Comparison of ENCODE assay signal across 29 cellular contexts in the genomic region with DNA sequence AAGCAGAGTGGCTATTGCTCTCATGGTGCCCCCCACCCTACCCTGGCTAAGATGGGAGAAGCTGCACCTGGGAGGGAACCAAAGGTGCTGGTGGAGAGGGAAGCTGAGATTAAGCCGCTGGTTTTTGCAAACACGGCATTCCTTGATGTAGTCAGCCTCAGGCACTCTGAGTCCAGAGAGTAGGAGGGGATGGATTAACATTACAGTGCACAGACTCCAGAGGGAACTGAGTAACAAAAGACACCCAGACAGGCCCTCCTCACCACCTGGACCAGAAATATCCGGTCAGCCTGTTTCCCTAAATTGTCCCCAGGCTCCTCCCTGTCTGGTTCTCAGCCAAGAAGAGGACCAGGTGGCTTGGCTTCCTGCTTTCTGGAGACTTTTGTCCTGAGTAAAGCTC. TPM values are rescaled to one million over a fixed set of nuclear protein-coding genes. Genes with fewer than 3 reads are reported as not detected.
DNase-seq lines count a peak whose midpoint lies in the region; ATAC-seq and TF ChIP-seq lines count a peak whose summit lies in the region.
"Had no signal": no experiment of that assay in that cellular context is flagged by ENCODE, and none has a peak within 500 bp of the region (broad histone marks: within the 10 kb centered on the region; RNA-seq: fewer than 3 reads in every experiment).

No MANE protein-coding gene starts in this region.

- no peaks in the 10 kb centered on the region for H3K79me2 ChIP-seq in neural progenitor cell (ENCODE audit: low read depth)

- H3K4me1 ChIP-seq in NT2/D1 (ENCODE audit: insufficient read depth, insufficient read length) (no peaks in the 10 kb centered on the region), neural progenitor cell (peaks cover 2% of the 10 kb centered on the region)
- H3K4me1 ChIP-seq: breast epithelium, psoas muscle had no signal

- H3K36me3 ChIP-seq in NT2/D1 (ENCODE audit: insufficient read depth, insufficient read length, low read length) (no peaks in the 10 kb centered on the region), neural progenitor cell (no peaks in the 10 kb centered on the region)
- H3K36me3 ChIP-seq: breast epithelium had no signal

- peak; percentile 30 to 56 for DNase-seq in NCI-H2081 (lab: John Stamatoyannopoulos, UW)
- no peak for DNase-seq in NCI-H2081 treated with DMSO at 0.1 percent for 48 hours (lab: John Stamatoyannopoulos, UW)
- DNase-seq in NCI-H146 (lab: John Stamatoyannopoulos, UW), result peak; percentile 93
- DNase-seq in NT2/D1 (ENCODE audit: low read depth, low spot score), result peak; percentile 65
- DNase-seq in neural progenitor cell (ENCODE audit: low spot score), result peak; percentile 23
- no peak for DNase-seq in MCF 10A (ENCODE audit: unreplicated experiment)
- DNase-seq: activated CD4-positive, alpha-beta T cell treated with anti-CD3 and anti-CD28 coated beads, Interleukin-2, amount 10 ng/mL, durations not matched to agents 7 days and 5 days; activated naive CD4-positive, alpha-beta T cell treated with anti-CD3 and anti-CD28 coated beads, Interleukin-2, amount 10 ng/mL, durations not matched to agents 7 days and 5 days; activated T-cell treated with anti-CD3 and anti-CD28 coated beads, Interleukin-2, amount 50 U/mL, for 72 hours; amygdala; effector memory CD4-positive, alpha-beta T cell; foreskin melanocyte; immature natural killer cell; mesenchymal stem cell; MM.1S; NCI-H1436; NCI-H446 treated with DMSO at 0.1 percent for 48 hours; psoas muscle had no signal

- TF ChIP-seq CTCF in neural progenitor cell (IDR thresholded peaks at IDR 0.05) (no peak), MCF 10A (IDR thresholded peaks at IDR 0.05; ENCODE audit: unreplicated experiment) (no peak)

- H3K36me3 Mint-ChIP-seq in neural progenitor cell, result no peaks in the 10 kb centered on the region
- H3K36me3 Mint-ChIP-seq in MCF 10A (ENCODE audit: insufficient read depth, unreplicated experiment), result no peaks in the 10 kb centered on the region
- H3K36me3 Mint-ChIP-seq: activated naive CD4-positive, alpha-beta T cell treated with anti-CD3 and anti-CD28 coated beads, Interleukin-2, amount 10 ng/mL, durations not matched to agents 7 days and 5 days; immature natural killer cell; type B pancreatic cell had no signal

- H3K27ac Mint-ChIP-seq in neural progenitor cell (no peak overlapping the region), MCF 10A (ENCODE audit: low read depth, unreplicated experiment) (no peak overlapping the region)
- H3K27ac Mint-ChIP-seq: activated CD4-positive, alpha-beta T cell treated with anti-CD3 and anti-CD28 coated beads, Interleukin-2, amount 10 ng/mL, durations not matched to agents 7 days and 5 days; activated naive CD4-positive, alpha-beta T cell treated with anti-CD3 and anti-CD28 coated beads, Interleukin-2, amount 10 ng/mL, durations not matched to agents 7 days and 5 days; activated T-cell treated with anti-CD3 and anti-CD28 coated beads, Interleukin-2, amount 50 U/mL, for 72 hours; immature natural killer cell; T-helper 2 cell treated with Interferon-gamma antibody and Interleukin-4, amounts not matched to agents 5 μg/mL and 100 μg/mL, for 36 hours; type B pancreatic cell had no signal

- no peaks in the 10 kb centered on the region for H3F3A ChIP-seq in neural progenitor cell (ENCODE audit: low read depth)

- CTCF ChIA-PET in MCF 10A (lab: Yijun Ruan, JAX), result interaction anchor here (0.6 to 0.9 kb wide), 3 partner anchors 8 to 52 kb away, joined by 3 to 6 read pairs (median 3); no protein-coding TSS in a partner anchor

- H3K4me3 ChIP-seq in NT2/D1 (ENCODE audit: insufficient read length, low read depth), result no peak overlapping the region
- H3K4me3 ChIP-seq in neural progenitor cell, result no peak overlapping the region
- H3K4me3 ChIP-seq: breast epithelium, K562, psoas muscle had no signal

- no peak overlapping the region for H3K4me2 ChIP-seq in neural progenitor cell

- H3K27ac ChIP-seq in neural progenitor cell, result no peak overlapping the region
- H3K27ac ChIP-seq: breast epithelium, psoas muscle, VCaP had no signal

- POLR2A ChIA-PET in MCF 10A (lab: Yijun Ruan, JAX), result interaction anchor here (0.9 kb wide), 1 partner anchor 62 kb away, joined by 4 read pairs; no protein-coding TSS in a partner anchor

- H3K27me3 Mint-ChIP-seq in neural progenitor cell (ENCODE audit: insufficient read depth, low read depth), result peaks cover 9% of the 10 kb centered on the region
- H3K27me3 Mint-ChIP-seq in MCF 10A (ENCODE audit: insufficient read depth, unreplicated experiment), result peaks cover 40% of the 10 kb centered on the region

- intact Hi-C loops in MCF 10A (cut with micrococcal nuclease), result no loop called here

- H3K9me3 Mint-ChIP-seq in neural progenitor cell (peaks cover 3% of the 10 kb centered on the region), MCF 10A (ENCODE audit: unreplicated experiment) (no peaks in the 10 kb centered on the region)
- H3K9me3 Mint-ChIP-seq: activated CD4-positive, alpha-beta T cell treated with anti-CD3 and anti-CD28 coated beads, Interleukin-2, amount 10 ng/mL, durations not matched to agents 7 days and 5 days; activated naive CD4-positive, alpha-beta T cell treated with anti-CD3 and anti-CD28 coated beads, Interleukin-2, amount 10 ng/mL, durations not matched to agents 7 days and 5 days; activated T-cell treated with anti-CD3 and anti-CD28 coated beads, Interleukin-2, amount 50 U/mL, for 72 hours; immature natural killer cell; T-helper 2 cell treated with Interferon-gamma antibody and Interleukin-4, amounts not matched to agents 5 μg/mL and 100 μg/mL, for 36 hours; type B pancreatic cell had no signal

- H3K9ac ChIP-seq in NT2/D1 (ENCODE audit: insufficient read length, low read depth), result no peak overlapping the region
- H3K9ac ChIP-seq in neural progenitor cell, result no peak overlapping the region

- H2AFZ ChIP-seq in neural progenitor cell (replicated peaks), result peak overlapping the region; percentile 71

- H3K27me3 ChIP-seq in NT2/D1 (ENCODE audit: insufficient read depth, insufficient read length) (no peaks in the 10 kb centered on the region), neural progenitor cell (no peaks in the 10 kb centered on the region)

- H4K20me1 ChIP-seq in neural progenitor cell (ENCODE audit: low read depth), result no peaks in the 10 kb centered on the region

- ATAC-seq in GM21390 (IDR thresholded peaks at IDR 0.05; ENCODE audit: unreplicated experiment), result no peak
- ATAC-seq in HG03097 (IDR thresholded peaks at IDR 0.05; ENCODE audit: low FRiP score, unreplicated experiment), result no peak
- ATAC-seq: activated T-cell treated with anti-CD3 and anti-CD28 coated beads, Interleukin-2, amount 50 U/mL, for 72 hours; esophagus mucosa; K562; left lobe of liver; psoas muscle; SK-N-SH treated with all-trans-retinoic acid at 6 μM for 48 hours had no signal

- no TSS peak for BruUV-seq in MCF 10A (replicated peaks; lab: Mats Ljungman, UMichigan)

- H3K4me1 Mint-ChIP-seq in neural progenitor cell, result peaks cover 11% of the 10 kb centered on the region
- H3K4me1 Mint-ChIP-seq in MCF 10A (ENCODE audit: insufficient read depth, unreplicated experiment), result no peaks in the 10 kb centered on the region
- H3K4me1 Mint-ChIP-seq: activated CD4-positive, alpha-beta T cell treated with anti-CD3 and anti-CD28 coated beads, Interleukin-2, amount 10 ng/mL, durations not matched to agents 7 days and 5 days; activated naive CD4-positive, alpha-beta T cell treated with anti-CD3 and anti-CD28 coated beads, Interleukin-2, amount 10 ng/mL, durations not matched to agents 7 days and 5 days; immature natural killer cell had no signal

- H3K4me3 Mint-ChIP-seq in neural progenitor cell (no peak overlapping the region), MCF 10A (ENCODE audit: unreplicated experiment) (no peak overlapping the region)
- H3K4me3 Mint-ChIP-seq: activated CD4-positive, alpha-beta T cell treated with anti-CD3 and anti-CD28 coated beads, Interleukin-2, amount 10 ng/mL, durations not matched to agents 7 days and 5 days; activated naive CD4-positive, alpha-beta T cell treated with anti-CD3 and anti-CD28 coated beads, Interleukin-2, amount 10 ng/mL, durations not matched to agents 7 days and 5 days; activated T-cell treated with anti-CD3 and anti-CD28 coated beads, Interleukin-2, amount 50 U/mL, for 72 hours; immature natural killer cell; T-helper 2 cell treated with Interferon-gamma antibody and Interleukin-4, amounts not matched to agents 5 μg/mL and 100 μg/mL, for 36 hours; type B pancreatic cell had no signal

- H3K9me3 ChIP-seq in NT2/D1 (ENCODE audit: insufficient read depth, low read length) (peaks cover 62% of the 10 kb centered on the region), neural progenitor cell (ENCODE audit: low read depth) (no peaks in the 10 kb centered on the region)
- H3K9me3 ChIP-seq: breast epithelium, psoas muscle had no signal

RNA-seq across cellular contexts. Expression of a gene that starts 28.9 kb away (rescaled TPM):
- total RNA-seq in neural progenitor cell (ENCODE audit: low replicate concordance), result 0.17 TPM in 1 of 2 replicates, not detected in the other
- 0.72 and 0.96 TPM in 2 replicates for total RNA-seq in MCF 10A (2022)
- total RNA-seq: myocyte had no signal

Comparison
In these comparisons a context has a peak if more than half of its experiments do, and no peak if none do; other contexts are left out.
1. DNase-seq: peak in NCI-H2081 (2 of 2), NCI-H146 (single experiment), NT2/D1 (single experiment) and neural progenitor cell (single experiment); none in NCI-H2081 treated with DMSO at 0.1 percent for 48 hours (single experiment) and MCF 10A (single experiment).